Comparison of ENCODE assay signal across 11 cellular contexts in genomic region chr17:19421926-19422325, GRCh38. TPM values are rescaled to one million over a fixed set of nuclear protein-coding genes. Genes with fewer than 3 reads are reported as not detected.
"Had no signal": no experiment of that assay in that cellular context is flagged by ENCODE, and none has a peak within 500 bp of the region (broad histone marks: within the 10 kb centered on the region; RNA-seq: fewer than 3 reads in every experiment).

No MANE protein-coding gene starts in this region.

- H3K9me3 ChIP-seq: HAP-1 had no signal

- H3K4me3 ChIP-seq: GM23248, HAP-1, K562 had no signal

- H3K27ac ChIP-seq: GM23248 had no signal

- ATAC-seq: HCT116, K562 had no signal

- H3K4me1 ChIP-seq: HAP-1 had no signal

- DNase-seq: GM23248, GOT3, H7, HFFc6, IMR-90, KG1 had no signal

- FAIRE-seq: HTR-8/SVneo, K562 had no signal

RNA-seq across cellular contexts. Expression of gene RNF112, which starts 10.9 kb away (rescaled TPM):
- total RNA-seq: HT-29 had no signal
- polyA plus RNA-seq: K562 had no signal

RNA-seq across cellular contexts. Expression of gene MFAP4, which starts 34.9 kb away (rescaled TPM):
- total RNA-seq: HT-29 had no signal
